Comparison of ENCODE assay signal across 1 cellular context in genomic region chr17:49502680-49503079, GRCh38. TPM values are rescaled to one million over a fixed set of nuclear protein-coding genes. Genes with fewer than 3 reads are reported as not detected.
"Had no signal": no experiment of that assay in that cellular context is flagged by ENCODE, and none has a peak within 500 bp of the region (broad histone marks: within the 10 kb centered on the region; RNA-seq: fewer than 3 reads in every experiment).

No MANE protein-coding gene starts in this region.

RNA-seq across cellular contexts. Expression of gene NGFR, which starts 7.6 kb away (rescaled TPM):
- total RNA-seq: PC-3 had no signal
